15 cellular contexts compared by ENCODE assay signal in the genomic region with DNA sequence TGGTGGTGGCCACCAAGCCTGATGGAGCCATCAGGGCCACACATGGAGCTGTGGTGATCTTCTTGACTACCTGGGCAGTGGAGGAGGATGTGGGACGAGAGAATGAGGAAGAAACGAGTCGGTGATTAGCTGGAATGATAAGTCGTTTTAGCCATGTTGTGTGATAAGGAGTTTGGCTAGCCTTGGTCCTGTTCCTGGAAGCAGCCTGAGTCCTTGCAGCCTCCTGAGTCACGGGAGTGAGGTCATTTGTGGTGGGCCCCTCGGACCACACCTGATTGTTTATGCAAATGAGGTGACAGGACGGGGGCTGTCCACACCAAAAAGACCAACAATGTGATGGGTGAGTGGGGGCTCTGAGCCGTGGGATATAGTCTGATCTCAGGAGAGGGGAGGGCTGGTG.
DNase-seq lines count a peak whose midpoint lies in the region; ATAC-seq and TF ChIP-seq lines count a peak whose summit lies in the region.
"Had no signal": no experiment of that assay in that cellular context is flagged by ENCODE, and none has a peak within 500 bp of the region (broad histone marks: within the 10 kb centered on the region; RNA-seq: fewer than 3 reads in every experiment).

No MANE protein-coding gene starts in this region.

- H3K4me1 ChIP-seq in adrenal gland (replicated peaks in 1 of 2) = no peaks in the 10 kb centered on the region
- no peaks in the 10 kb centered on the region for H3K4me1 ChIP-seq in body of pancreas
- H3K4me1 ChIP-seq: A549, BE2C had no signal

- DNase-seq in adrenal gland (peak in 4 of 7 donors; percentile 37 to 63 (median 48)), nephron progenitor cell (no peak), sciatic nerve (ENCODE audit: low spot score) (peak; percentile 28), amniotic stem cell (lab: John Stamatoyannopoulos, UW) (no peak), body of pancreas (no peak), foreskin melanocyte (no peak)
- DNase-seq: BE2C; CD4-positive, alpha-beta memory T cell; DMS79 treated with DMSO at 0.1 percent for 48 hours; EL; GM23248; H7 had no signal

- H3K27me3 ChIP-seq in adrenal gland (no peaks in the 10 kb centered on the region), body of pancreas (no peaks in the 10 kb centered on the region)
- H3K27me3 ChIP-seq: BE2C had no signal

- H3K36me3 ChIP-seq in adrenal gland (replicated peaks in 1 of 2) = no peaks in the 10 kb centered on the region
- H3K36me3 ChIP-seq in body of pancreas (replicated peaks in 1 of 2; ENCODE audit: insufficient read depth in 1 of 2, low read depth in 2 of 2) = no peaks in the 10 kb centered on the region
- H3K36me3 ChIP-seq: BE2C had no signal

- H3K4me3 Mint-ChIP-seq in nephron progenitor cell = no peak overlapping the region

- peak overlapping the region in 1 of 5 donors; percentile 20 for H3K27ac ChIP-seq in adrenal gland
- no peak overlapping the region for H3K27ac ChIP-seq in body of pancreas
- H3K27ac ChIP-seq: A549, C4-2B, GM23248 had no signal

- H3K4me1 Mint-ChIP-seq in nephron progenitor cell = peaks cover 45% of the 10 kb centered on the region

- 47 to 54% (median 49%) methylated on average over 8 of the region's 8 CpGs for WGBS in adrenal gland, 4 donors
- WGBS in body of pancreas, 2 donors = 84 to 91% methylated on average over 8 of the region's 8 CpGs

- ATAC-seq in sciatic nerve (no peak), body of pancreas (no peak), HG03460 (IDR thresholded peaks at IDR 0.05; ENCODE audit: unreplicated experiment) (no peak)
- ATAC-seq: A549 had no signal

- no peak for TF ChIP-seq CTCF in adrenal gland (IDR thresholded peaks at IDR 0.05)
- TF ChIP-seq CTCF in nephron progenitor cell (IDR thresholded peaks at IDR 0.05) = no peak
- no peak for TF ChIP-seq CTCF in body of pancreas (IDR thresholded peaks at IDR 0.05)

- peaks cover 32% of the 10 kb centered on the region for H3K9me3 Mint-ChIP-seq in nephron progenitor cell

- no peaks in the 10 kb centered on the region for H3K27me3 Mint-ChIP-seq in nephron progenitor cell (ENCODE audit: low read depth, poor library complexity)

- TF ChIP-seq POLR2A in adrenal gland (IDR thresholded peaks at IDR 0.05) = no peak
- TF ChIP-seq POLR2A in body of pancreas (IDR thresholded peaks at IDR 0.05) = no peak

- peaks cover 14% of the 10 kb centered on the region for H3K36me3 Mint-ChIP-seq in nephron progenitor cell (ENCODE audit: low read depth)

- H3K27ac Mint-ChIP-seq in nephron progenitor cell = peak overlapping the region; percentile 23

- H3K9me3 ChIP-seq in adrenal gland (replicated peaks in 1 of 3) (no peaks in the 10 kb centered on the region), body of pancreas (no peaks in the 10 kb centered on the region)
- H3K9me3 ChIP-seq: A549, BE2C had no signal

- H3K4me3 ChIP-seq in adrenal gland (no peak overlapping the region), body of pancreas (no peak overlapping the region)
- H3K4me3 ChIP-seq: A549, GM23248 had no signal

- intact Hi-C loops in adrenal gland (cut with DNase I) = no loop called here
- intact Hi-C loops in sciatic nerve (cut with DNase I) = no loop called here
- intact Hi-C loops in body of pancreas (cut with DNase I) = no loop called here

Comparison
In these comparisons a context has a peak if more than half of its experiments do, and no peak if none do; other contexts are left out.
1. DNase-seq: peak in adrenal gland (4 of 7) and sciatic nerve (single experiment); none in nephron progenitor cell (single experiment), amniotic stem cell (single experiment), body of pancreas (0 of 4) and foreskin melanocyte (single experiment).